21 cellular contexts compared by ENCODE assay signal in genomic region chr6:148076046-148076445, GRCh38.
DNase-seq lines count a peak whose midpoint lies in the region; ATAC-seq, FAIRE-seq and TF ChIP-seq lines count a peak whose summit lies in the region.
"Had no signal": no experiment of that assay in that cellular context is flagged by ENCODE, and none has a peak within 500 bp of the region (broad histone marks: within the 10 kb centered on the region; RNA-seq: fewer than 3 reads in every experiment).

No MANE protein-coding gene starts in this region.

- H4K20me1 ChIP-seq in Loucy (ENCODE audit: insufficient read depth, low read length, poor library complexity, severe bottlenecking) (no peaks in the 10 kb centered on the region), endothelial cell of umbilical vein (replicated peaks; ENCODE audit: control insufficient read depth, extremely low read depth, insufficient read depth, low read length) (no peaks in the 10 kb centered on the region)

- no peaks in the 10 kb centered on the region for H3F3A ChIP-seq in Loucy (ENCODE audit: low read depth)

- no peaks in the 10 kb centered on the region for H3K4me1 ChIP-seq in Loucy (ENCODE audit: insufficient read depth, low read length, poor library complexity, severe bottlenecking)
- peaks cover 4% of the 10 kb centered on the region for H3K4me1 ChIP-seq in endothelial cell of umbilical vein (ENCODE audit: control insufficient read depth, extremely low read depth, insufficient read depth, low read length)
- H3K4me1 ChIP-seq: A549 had no signal

- TF ChIP-seq CTCF in Loucy (conservative IDR thresholded peaks at IDR 0.05; ENCODE audit: low read length): no peak
- TF ChIP-seq CTCF in endothelial cell of umbilical vein (IDR thresholded peaks at IDR 0.05; ENCODE audit: extremely low read depth in 1 of 2, insufficient read depth in 1 of 2, low read depth in 1 of 2, low read length in 2 of 2): no peak
- TF ChIP-seq CTCF in nephron (IDR thresholded peaks at IDR 0.05; ENCODE audit: unreplicated experiment in 3 of 3): no peak

- peak; percentile 34 for DNase-seq in endothelial cell of umbilical vein (ENCODE audit: low read depth, low spot score)
- no peak for DNase-seq in left lobe of liver (ENCODE audit: low spot score)
- DNase-seq in stimulated activated effector memory CD8-positive, alpha-beta T cell treated with anti-CD3 and anti-CD28 coated beads, Interleukin-12 subunit alpha, Interleukin-12 subunit beta, amount 100 ng/mL, for 72 hours (ENCODE audit: low spot score in 2 of 2): no peak
- no peak for DNase-seq in HPDE6-E6E7 (ENCODE audit: extremely low spot score)
- DNase-seq: 8988T; ACHN; AML-193; C1 segment of cervical spinal cord; Calu3; CD4-positive, alpha-beta memory T cell; COR-L47; DMS53; DMS79 treated with DMSO at 0.1 percent for 48 hours; GOT3; HCEC 1CT had no signal

- H2AFZ ChIP-seq in Loucy (ENCODE audit: low read length) (peak overlapping the region; percentile 16; the same call in 1 of the 2 replicates), endothelial cell of umbilical vein (ENCODE audit: low read depth, low read length) (no peak overlapping the region)

- H3K27ac ChIP-seq in endothelial cell of umbilical vein (ENCODE audit: insufficient read depth, low read depth, low read length): no peak overlapping the region
- H3K27ac ChIP-seq: A549 had no signal

- peaks cover 11% of the 10 kb centered on the region for H3K4me1 Mint-ChIP-seq in nephron
- no peaks in the 10 kb centered on the region for H3K4me1 Mint-ChIP-seq in stimulated activated effector memory CD8-positive, alpha-beta T cell treated with anti-CD3 and anti-CD28 coated beads, Interleukin-12 subunit alpha, Interleukin-12 subunit beta, amount 100 ng/mL, for 72 hours
- H3K4me1 Mint-ChIP-seq: CD4-positive, alpha-beta memory T cell had no signal

- H3K4me3 ChIP-seq in Loucy (ENCODE audit: low read length, poor library complexity, severe bottlenecking) (no peak overlapping the region), endothelial cell of umbilical vein (replicated peaks in 1 of 3; ENCODE audit: insufficient read depth in 1 of 3, low read depth in 1 of 3, low read length in 3 of 3) (no peak overlapping the region)
- H3K4me3 ChIP-seq: A549 had no signal

- FAIRE-seq in endothelial cell of umbilical vein (lab: Jason Lieb, UNC): no peak
- FAIRE-seq: A549, G401.6, GM12892, H54 had no signal

- no peaks in the 10 kb centered on the region for H3K9me2 ChIP-seq in Loucy (replicated peaks; ENCODE audit: low read depth, low read length)

- no peaks in the 10 kb centered on the region for H3K9me3 ChIP-seq in Loucy (ENCODE audit: insufficient read depth, low read depth, low read length)
- no peaks in the 10 kb centered on the region for H3K9me3 ChIP-seq in endothelial cell of umbilical vein (replicated peaks; ENCODE audit: control insufficient read depth, insufficient read depth, low read length)
- H3K9me3 ChIP-seq: A549 had no signal

- intact Hi-C loops in endothelial cell of umbilical vein (cut with micrococcal nuclease): no loop called here

- H3K9ac ChIP-seq in Loucy (ENCODE audit: low read depth, low read length, poor library complexity, severe bottlenecking) (no peak overlapping the region), endothelial cell of umbilical vein (replicated peaks; ENCODE audit: extremely low read depth, insufficient read depth, low read length) (no peak overlapping the region)

- POLR2A ChIA-PET in endothelial cell of umbilical vein (lab: Charles Lee): no interaction called here

- no peak overlapping the region for H3K4me2 ChIP-seq in Loucy (ENCODE audit: low read depth, low read length, poor library complexity, severe bottlenecking)
- no peak overlapping the region for H3K4me2 ChIP-seq in endothelial cell of umbilical vein (ENCODE audit: insufficient read depth, low read length)
- H3K4me2 ChIP-seq: A549 had no signal

- TF ChIP-seq POLR2A in endothelial cell of umbilical vein (IDR thresholded peaks at IDR 0.05; ENCODE audit: low read depth, low read length): no peak

- BruUV-seq in endothelial cell of umbilical vein (replicated peaks; lab: Mats Ljungman, UMichigan): no TSS peak

- CTCF ChIA-PET in endothelial cell of umbilical vein (lab: Charles Lee): no interaction called here

- H3K27ac Mint-ChIP-seq in nephron: peak overlapping the region in 2 of 3 experiments; percentile 6 to 22
- no peak overlapping the region for H3K27ac Mint-ChIP-seq in stimulated activated effector memory CD8-positive, alpha-beta T cell treated with anti-CD3 and anti-CD28 coated beads, Interleukin-12 subunit alpha, Interleukin-12 subunit beta, amount 100 ng/mL, for 72 hours
- H3K27ac Mint-ChIP-seq: CD4-positive, alpha-beta memory T cell had no signal

- H3K4me3 Mint-ChIP-seq in nephron: no peak overlapping the region
- H3K4me3 Mint-ChIP-seq in stimulated activated effector memory CD8-positive, alpha-beta T cell treated with anti-CD3 and anti-CD28 coated beads, Interleukin-12 subunit alpha, Interleukin-12 subunit beta, amount 100 ng/mL, for 72 hours: no peak overlapping the region
- H3K4me3 Mint-ChIP-seq: CD4-positive, alpha-beta memory T cell had no signal

- H3K36me3 ChIP-seq in Loucy (ENCODE audit: insufficient read depth, low read length) (no peaks in the 10 kb centered on the region), endothelial cell of umbilical vein (ENCODE audit: control insufficient read depth in 2 of 2, extremely low read depth in 1 of 2, insufficient read depth in 2 of 2, low read length in 2 of 2) (no peaks in the 10 kb centered on the region)

- H3K79me2 ChIP-seq in Loucy (ENCODE audit: insufficient read depth, low read length) (no peaks in the 10 kb centered on the region), endothelial cell of umbilical vein (ENCODE audit: control insufficient read depth, insufficient read depth, low read length) (no peaks in the 10 kb centered on the region)

- H3K9me1 ChIP-seq in endothelial cell of umbilical vein (replicated peaks; ENCODE audit: control insufficient read depth, extremely low read depth, insufficient read depth, low read length): no peaks in the 10 kb centered on the region

- dilution Hi-C loops in endothelial cell of umbilical vein (cut with MboI; ENCODE audit: extremely low pct_ligation_motif_present, low sequenced_read_pairs): no loop called here

- peaks cover 5% of the 10 kb centered on the region for H3K27me3 Mint-ChIP-seq in nephron (ENCODE audit: low read depth)

- ATAC-seq in left lobe of liver: no peak
- ATAC-seq in stimulated activated effector memory CD8-positive, alpha-beta T cell treated with anti-CD3 and anti-CD28 coated beads, Interleukin-12 subunit alpha, Interleukin-12 subunit beta, amount 100 ng/mL, for 72 hours: no peak
- ATAC-seq: A549 had no signal

- H3K9me3 Mint-ChIP-seq in nephron: peaks cover 11% of the 10 kb centered on the region
- peaks cover 5% of the 10 kb centered on the region for H3K9me3 Mint-ChIP-seq in stimulated activated effector memory CD8-positive, alpha-beta T cell treated with anti-CD3 and anti-CD28 coated beads, Interleukin-12 subunit alpha, Interleukin-12 subunit beta, amount 100 ng/mL, for 72 hours

- no peaks in the 10 kb centered on the region for H3K36me3 Mint-ChIP-seq in nephron (ENCODE audit: low read depth)
- no peaks in the 10 kb centered on the region for H3K36me3 Mint-ChIP-seq in stimulated activated effector memory CD8-positive, alpha-beta T cell treated with anti-CD3 and anti-CD28 coated beads, Interleukin-12 subunit alpha, Interleukin-12 subunit beta, amount 100 ng/mL, for 72 hours
- H3K36me3 Mint-ChIP-seq: CD4-positive, alpha-beta memory T cell had no signal

- no peaks in the 10 kb centered on the region for H3K27me3 ChIP-seq in Loucy (ENCODE audit: insufficient read depth, low read length, poor library complexity, severe bottlenecking)
- no peaks in the 10 kb centered on the region for H3K27me3 ChIP-seq in endothelial cell of umbilical vein (ENCODE audit: control insufficient read depth in 2 of 2, insufficient read depth in 2 of 2, low read length in 2 of 2)

TF ChIP-seq in endothelial cell of umbilical vein, 7 proteins besides CTCF, POLR2A, EP300 and RAD21:
- TF ChIP-seq FOS (IDR thresholded peaks at IDR 0.05; ENCODE audit: borderline replicate concordance, insufficient read depth, low read length) (no peak), MAX (IDR thresholded peaks at IDR 0.05; ENCODE audit: insufficient read depth, insufficient read length) (no peak), POLR2AphosphoS5 (IDR thresholded peaks at IDR 0.05; ENCODE audit: insufficient read depth, low read depth, low read length) (no peak), GATA2 (IDR thresholded peaks at IDR 0.05; ENCODE audit: insufficient read depth, insufficient read length, low read depth, low read length) (no peak), MYC (IDR thresholded peaks at IDR 0.05; ENCODE audit: low read depth, low read length) (no peak), JUN (IDR thresholded peaks at IDR 0.05; ENCODE audit: borderline replicate concordance, insufficient read depth, insufficient read length, low read depth) (no peak), EZH2 (IDR thresholded peaks at IDR 0.05; ENCODE audit: borderline replicate concordance, low read depth, low read length, severe bottlenecking) (no peak)
